In the genomic region with DNA sequence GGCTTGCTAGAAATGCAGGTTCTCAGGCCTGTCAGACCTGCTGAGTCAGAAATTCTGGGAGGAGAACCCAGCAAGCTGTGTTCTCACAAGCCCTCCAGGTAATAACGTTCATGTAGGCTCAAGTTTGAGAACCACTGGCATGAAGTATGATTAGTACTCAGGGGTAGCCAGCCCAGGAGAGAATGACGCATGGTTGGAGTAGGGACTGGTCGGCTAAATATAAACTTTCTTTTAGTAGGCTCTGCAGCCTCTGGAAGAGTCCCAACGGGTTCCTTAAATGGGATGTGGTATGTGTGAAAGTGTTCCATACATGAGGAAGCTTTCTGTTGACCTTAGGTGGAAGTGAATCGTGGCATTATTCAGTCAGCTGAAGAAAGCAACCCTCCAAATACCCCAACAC, we compare ENCODE assay signal across 10 cellular contexts.
A peak's percentile ranks its signal among the peaks of the same experiment; 100 is the strongest.
DNase-seq lines count a peak whose midpoint lies in the region; ATAC-seq, FAIRE-seq and TF ChIP-seq lines count a peak whose summit lies in the region.
"Had no signal": no experiment of that assay in that cellular context is flagged by ENCODE, and none has a peak within 500 bp of the region (broad histone marks: within the 10 kb centered on the region; RNA-seq: fewer than 3 reads in every experiment).

No MANE protein-coding gene starts in this region.

- H3K9ac ChIP-seq in K562 (ENCODE audit: insufficient read depth in 1 of 2, low read depth in 2 of 2, low read length in 2 of 2) (no peak overlapping the region), stomach smooth muscle (ENCODE audit: low read length in 2 of 2) (no peak overlapping the region)

- POLR2A ChIA-PET in K562 (lab: Yijun Ruan, JAX), result interaction anchor here (1.3 kb wide), 1 partner anchor 10 kb away, joined by 3 read pairs; no protein-coding TSS in a partner anchor

- H3K27ac ChIP-seq in K562 (ENCODE audit: extremely low read depth, low read depth, low read length), result no peak overlapping the region
- peak overlapping the region; percentile 58 for H3K27ac ChIP-seq in stomach smooth muscle (ENCODE audit: low read length)

- CTCF ChIA-PET in K562 (lab: Yijun Ruan, JAX; ENCODE audit: low intra/inter-chr PET ratio), result no interaction called here

- no peak for TF ChIP-seq CTCF in K562 (IDR thresholded peaks at IDR 0.05 in 2 of 3, conservative IDR thresholded peaks at IDR 0.05 in 1 of 3; ENCODE audit: insufficient read depth in 2 of 3, low read depth in 1 of 3, low read length in 3 of 3)

- peak; percentile 6 for FAIRE-seq in K562 (lab: Jason Lieb, UNC)

- in situ Hi-C loops in K562 (cut with MboI), result no loop called here

- intact Hi-C loops in K562 (cut with micrococcal nuclease), result no loop called here

- H3K79me2 ChIP-seq in K562 (ENCODE audit: control insufficient read depth, insufficient read depth, low read length), result peaks cover 5% of the 10 kb centered on the region; the same call in 1 of the 3 replicates

- 62% methylated on average over 5 of the region's 5 CpGs for WGBS in K562 (ENCODE audit: insufficient coverage, low coverage, missing lambda C conversion rate)

- H3K27me3 ChIP-seq in K562 (ENCODE audit: control insufficient read depth in 2 of 2, insufficient read depth in 2 of 2, low read length in 2 of 2), result no peaks in the 10 kb centered on the region
- H3K27me3 ChIP-seq in stomach smooth muscle (ENCODE audit: control insufficient read depth in 1 of 2, insufficient read depth in 2 of 2, low read length in 2 of 2), result no peaks in the 10 kb centered on the region

- DNase-seq in HCEC 1CT (peak; percentile 9), K562 (ENCODE audit: extremely low read depth in 1 of 4, low spot score in 3 of 4) (no peak), hepatic stellate cell (ENCODE audit: low spot score) (peak; percentile 79), NAMALWA (ENCODE audit: low spot score) (no peak), putamen (ENCODE audit: low spot score) (no peak), NCI-H2029 (lab: John Stamatoyannopoulos, UW) (no peak)
- DNase-seq: central memory CD4-positive, alpha-beta T cell; GOT3 had no signal

- no peak overlapping the region for H2AFZ ChIP-seq in K562 (ENCODE audit: low read depth, low read length)

- H3K36me3 ChIP-seq in K562 (ENCODE audit: control insufficient read depth, insufficient read depth, low read length), result 0 out of 3 replicates have a peak, but pooled peaks cover 2% of the 10 kb centered on the region
- H3K36me3 ChIP-seq in stomach smooth muscle (ENCODE audit: control insufficient read depth in 2 of 2, insufficient read depth in 2 of 2, low read length in 2 of 2), result no peaks in the 10 kb centered on the region

- H3K4me1 ChIP-seq in K562 (replicated peaks in 1 of 2; ENCODE audit: control insufficient read depth in 2 of 2, insufficient read depth in 2 of 2, low read length in 2 of 2) (peaks cover 3 to 11% of the 10 kb centered on the region in 2 experiments; a peak in 1 of 5 replicates), stomach smooth muscle (ENCODE audit: control insufficient read depth, insufficient read depth, low read length) (peaks cover 9% of the 10 kb centered on the region)

- H3K4me2 ChIP-seq in K562 (ENCODE audit: insufficient read depth, low read length), result no peak overlapping the region

- no peak for ATAC-seq in K562
- no peak for ATAC-seq in GM18858 (IDR thresholded peaks at IDR 0.05; ENCODE audit: unreplicated experiment)

- no TSS peak for BruUV-seq in K562 (replicated peaks; lab: Mats Ljungman, UMichigan)

- no peaks in the 10 kb centered on the region for H3K9me1 ChIP-seq in K562 (ENCODE audit: control insufficient read depth, insufficient read depth, low read length)

- no peak for TF ChIP-seq RAD21 in K562 (CRISPR knock-in tag; conservative IDR thresholded peaks at IDR 0.05 in 1 of 2, IDR thresholded peaks at IDR 0.05 in 1 of 2)

- no peak for TF ChIP-seq EP300 in K562 (IDR thresholded peaks at IDR 0.05; ENCODE audit: low read length)

- TF ChIP-seq POLR2A in K562 (conservative IDR thresholded peaks at IDR 0.05), result no peak

- H4K20me1 ChIP-seq in K562 (replicated peaks; ENCODE audit: control insufficient read depth, insufficient read depth, low read length), result 0 out of 2 replicates have a peak, but pooled peaks cover 6% of the 10 kb centered on the region

- H3K9me3 ChIP-seq in K562 (replicated peaks; ENCODE audit: control insufficient read depth, insufficient read depth, low read depth, low read length) (no peaks in the 10 kb centered on the region), stomach smooth muscle (ENCODE audit: control insufficient read depth in 2 of 2, low read length in 2 of 2) (no peaks in the 10 kb centered on the region)

- H3K4me3 ChIP-seq in K562 (no peak overlapping the region), stomach smooth muscle (ENCODE audit: low read length in 2 of 2) (no peak overlapping the region)

TF ChIP-seq in K562, 482 proteins besides CTCF, POLR2A, EP300 and RAD21 (continues in another document):
- TF ChIP-seq RUNX1 (IDR thresholded peaks at IDR 0.05; ENCODE audit: low read depth), result no peak
- TF ChIP-seq ZNF316 (IDR thresholded peaks at IDR 0.05), result peak; percentile 33; the same call in 1 of the 2 replicates
- peak; percentile 37; the same call in 1 of the 2 replicates for TF ChIP-seq MAFG (tag; conservative IDR thresholded peaks at IDR 0.05)
- TF ChIP-seq PTBP1 (IDR thresholded peaks at IDR 0.05; ENCODE audit: low read depth, low read length), result no peak
- no peak for TF ChIP-seq ARHGAP35 (IDR thresholded peaks at IDR 0.05; ENCODE audit: partially characterized antibody)
- no peak for TF ChIP-seq ZNF212 (CRISPR knock-in tag; IDR thresholded peaks at IDR 0.05)
- no peak for TF ChIP-seq POLR3A (IDR thresholded peaks at IDR 0.05; ENCODE audit: borderline replicate concordance, extremely low read depth, insufficient read depth, insufficient read length)
- TF ChIP-seq MXI1 (IDR thresholded peaks at IDR 0.05; ENCODE audit: low read depth, low read length), result no peak
- no peak for TF ChIP-seq ZNF551 (CRISPR knock-in tag; IDR thresholded peaks at IDR 0.05)
- TF ChIP-seq ZNF12 (CRISPR knock-in tag; IDR thresholded peaks at IDR 0.05), result no peak
- TF ChIP-seq SAFB2 (IDR thresholded peaks at IDR 0.05; ENCODE audit: borderline replicate concordance, low read depth, low read length, severe bottlenecking), result no peak
- TF ChIP-seq TCF7L2 (IDR thresholded peaks at IDR 0.05; ENCODE audit: low read depth, low read length), result no peak
- TF ChIP-seq RBM17 (IDR thresholded peaks at IDR 0.05; ENCODE audit: borderline replicate concordance, low read depth, low read length), result no peak
- no peak for TF ChIP-seq CHD1 (IDR thresholded peaks at IDR 0.05; ENCODE audit: low read length)
- peak; percentile 11; the same call in 1 of the 2 replicates for TF ChIP-seq MAFK (IDR thresholded peaks at IDR 0.05; ENCODE audit: low read length)
- TF ChIP-seq ZC3H11A (IDR thresholded peaks at IDR 0.05; ENCODE audit: low read depth, low read length), result no peak
- no peak for TF ChIP-seq ZNF146 (CRISPR knock-in tag; IDR thresholded peaks at IDR 0.05; ENCODE audit: unreplicated experiment)
- TF ChIP-seq ZNF740 (CRISPR knock-in tag; IDR thresholded peaks at IDR 0.05), result no peak
- no peak for TF ChIP-seq ZNF740 (tag; IDR thresholded peaks at IDR 0.05)
- TF ChIP-seq NBN (IDR thresholded peaks at IDR 0.05; ENCODE audit: low read depth), result no peak
- no peak for TF ChIP-seq ZNF668 (CRISPR knock-in tag; IDR thresholded peaks at IDR 0.05)
- TF ChIP-seq ESRRA (IDR thresholded peaks at IDR 0.05; ENCODE audit: borderline replicate concordance, low read depth), result no peak
- no peak for TF ChIP-seq ZNF134 (CRISPR knock-in tag; conservative IDR thresholded peaks at IDR 0.05)
- TF ChIP-seq PKNOX1 (IDR thresholded peaks at IDR 0.05), result no peak
- peak; percentile 39; the same call in 1 of the 2 replicates for TF ChIP-seq NFE2 (IDR thresholded peaks at IDR 0.05; ENCODE audit: low read depth)
- TF ChIP-seq ZC3H8 (IDR thresholded peaks at IDR 0.05), result no peak

Comparison
In these comparisons a context has a peak if more than half of its experiments do, and no peak if none do; other contexts are left out.
1. DNase-seq: peak in HCEC 1CT (single experiment) and hepatic stellate cell (single experiment); none in K562 (0 of 4), NAMALWA (single experiment), putamen (single experiment) and NCI-H2029 (single experiment).